In genomic region chr17:34579979-34580684, GRCh38 we compare ENCODE assay signal across 1 cellular context.
TF ChIP-seq lines count a peak whose summit lies in the region.

No MANE protein-coding gene starts in this region.

TF ChIP-seq in HepG2, 621 proteins besides CTCF, POLR2A, EP300 and RAD21 (continued from another document):
- TF ChIP-seq, protein P1, sequence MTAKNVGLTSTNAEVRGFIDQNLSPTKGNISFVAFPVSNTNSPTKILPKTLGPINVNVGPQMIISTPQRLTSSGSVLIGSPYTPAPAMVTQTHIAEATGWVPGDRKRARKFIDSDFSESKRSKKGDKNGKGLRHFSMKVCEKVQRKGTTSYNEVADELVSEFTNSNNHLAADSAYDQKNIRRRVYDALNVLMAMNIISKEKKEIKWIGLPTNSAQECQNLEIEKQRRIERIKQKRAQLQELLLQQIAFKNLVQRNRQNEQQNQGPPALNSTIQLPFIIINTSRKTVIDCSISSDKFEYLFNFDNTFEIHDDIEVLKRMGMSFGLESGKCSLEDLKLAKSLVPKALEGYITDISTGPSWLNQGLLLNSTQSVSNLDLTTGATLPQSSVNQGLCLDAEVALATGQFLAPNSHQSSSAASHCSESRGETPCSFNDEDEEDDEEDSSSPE (CRISPR knock-in tag; IDR thresholded peaks at IDR 0.05) = no peak
- TF ChIP-seq ZNF788 (CRISPR knock-in tag; IDR thresholded peaks at IDR 0.05; ENCODE audit: borderline replicate concordance) = no peak
- TF ChIP-seq JDP2 (CRISPR knock-in tag; IDR thresholded peaks at IDR 0.05; ENCODE audit: borderline replicate concordance) = no peak
- no peak for TF ChIP-seq TAF1 (CRISPR knock-in tag; IDR thresholded peaks at IDR 0.05)
- no peak for TF ChIP-seq ATF2 (CRISPR knock-in tag; IDR thresholded peaks at IDR 0.05)
- no peak for TF ChIP-seq IRF2 (CRISPR knock-in tag; IDR thresholded peaks at IDR 0.05)
